8 cellular contexts compared by ENCODE assay signal in the genomic region with DNA sequence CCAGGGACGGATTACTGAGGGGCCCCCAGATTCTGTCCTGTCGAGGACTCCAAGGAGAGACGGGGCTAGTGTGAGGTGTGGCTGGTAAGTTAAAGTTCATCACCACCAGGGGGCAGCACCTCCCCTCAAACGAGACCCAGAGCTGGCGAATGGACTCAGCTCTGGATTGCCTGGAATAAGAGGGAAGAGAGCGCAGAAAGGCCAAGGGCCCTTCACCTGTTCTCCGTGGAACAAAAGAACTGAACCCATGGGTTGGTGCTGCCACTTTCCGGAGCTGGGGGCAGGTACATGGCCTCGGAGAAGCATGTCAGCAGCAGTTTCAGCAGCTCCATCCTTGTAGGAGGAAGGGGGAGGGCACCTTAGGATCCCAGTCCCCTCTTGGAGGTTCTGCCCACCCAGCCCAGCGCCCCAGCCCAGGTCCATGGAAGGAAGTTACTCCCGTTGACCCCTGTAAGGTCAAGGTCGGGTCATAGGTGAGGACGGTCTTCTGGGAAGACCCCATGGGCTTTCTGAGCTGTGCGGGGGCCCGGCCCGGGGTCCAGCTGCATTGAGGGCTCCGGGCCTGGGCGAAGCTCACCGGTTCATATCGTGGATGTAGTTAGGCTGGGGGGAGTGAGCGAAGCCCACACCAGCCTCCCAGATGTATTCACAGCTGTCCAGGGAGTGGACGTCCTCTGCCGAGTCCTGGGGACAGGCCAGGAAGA. TPM values are rescaled to one million over a fixed set of nuclear protein-coding genes. Genes with fewer than 3 reads are reported as not detected.
A peak's percentile ranks its signal among the peaks of the same experiment; 100 is the strongest.
DNase-seq lines count a peak whose midpoint lies in the region; ATAC-seq, FAIRE-seq and TF ChIP-seq lines count a peak whose summit lies in the region.

No MANE protein-coding gene starts in this region.

- no peak overlapping the region for H3K4me2 ChIP-seq in A549

- DNase-seq in A549 (ENCODE audit: low read depth in 1 of 2, low spot score in 1 of 2) (peak; percentile 91 to 96), NCI-H2196 treated with DMSO at 0.1 percent for 48 hours (lab: John Stamatoyannopoulos, UW; ENCODE audit: unreplicated experiment) (peak; percentile 76), T47D (ENCODE audit: low read depth in 1 of 2, low spot score in 1 of 2) (peak; percentile 94 to 96), iris pigment epithelial cell (ENCODE audit: low read depth) (peak; percentile 77)
- DNase-seq in stimulated activated CD4-positive, alpha-beta T cell treated with anti-CD3 and anti-CD28 coated beads, Interleukin-15, amount 100 ng/mL, for 1 hour (ENCODE audit: low read depth in 1 of 2, low spot score in 1 of 2) = peak; percentile 69 to 70

- ATAC-seq in A549 (peak; percentile 58 to 80), GM21447 (IDR thresholded peaks at IDR 0.05; ENCODE audit: unreplicated experiment) (peak; percentile 48), HG03571 (IDR thresholded peaks at IDR 0.05; ENCODE audit: unreplicated experiment) (no peak)

- peak; percentile 95 for TF ChIP-seq CTCF in A549 (IDR thresholded peaks at IDR 0.05)
- TF ChIP-seq CTCF in WI38 (IDR thresholded peaks at IDR 0.05; ENCODE audit: low read depth, low read length) = peak; percentile 37; the same call in 1 of the 2 replicates

- TF ChIP-seq EP300 in A549 (IDR thresholded peaks at IDR 0.05) = no peak

- in situ Hi-C loops in T47D (cut with HindIII; ENCODE audit: low pct_unique_long_range_greater_than_20kb, low sequenced_read_pairs) = no loop called here

- H3K4me3 ChIP-seq in A549 (no peak overlapping the region), WI38 (ENCODE audit: low read depth, low read length) (no peak overlapping the region)

- WGBS in A549 (ENCODE audit: missing lambda C conversion rate) = 45% methylated on average over 22 of the region's 23 CpGs

- POLR2A ChIA-PET in A549 (lab: Yijun Ruan, JAX) = interaction anchor here (0.5 to 2.2 kb wide), 12 partner anchors 11 to 240 kb away, joined by 3 to 30 read pairs (median 4); partner anchors contain the start of genes CDR2L, FDXR, HID1 and MRPL58

- TF ChIP-seq POLR2A in A549 (IDR thresholded peaks at IDR 0.05; ENCODE audit: low read length) = no peak

- H3K4me1 ChIP-seq in A549 = peaks cover 12% of the 10 kb centered on the region

- TF ChIP-seq RAD21 in A549 (conservative IDR thresholded peaks at IDR 0.05 in 1 of 2, IDR thresholded peaks at IDR 0.05 in 1 of 2) = peak; percentile 97 to 98

- no peaks in the 10 kb centered on the region for H3K9me3 ChIP-seq in A549

- H3K27ac ChIP-seq in A549 = 0 out of 6 replicates have a peak overlapping the region, but pooled peaks of 1 of the 2 experiments have one; percentile 9

- CTCF ChIA-PET in A549 (lab: Yijun Ruan, JAX) = interaction anchor here (0.5 to 42.3 kb wide), 59 partner anchors 13 to 310 kb away, joined by 3 to 1448 read pairs (median 5); partner anchors contain the start of genes ATP5PD, CDR2L, FDXR and GGA3

- no peak for FAIRE-seq in A549 (lab: Jason Lieb, UNC)

TF ChIP-seq in A549, 52 proteins besides CTCF, POLR2A, EP300 and RAD21:
- TF ChIP-seq ZC3H11A (IDR thresholded peaks at IDR 0.05) (no peak), KDM1A (IDR thresholded peaks at IDR 0.05; ENCODE audit: low read depth) (no peak), HOXA7 (CRISPR knock-in tag; IDR thresholded peaks at IDR 0.05) (no peak), SMC3 (IDR thresholded peaks at IDR 0.05) (peak; percentile 93), MAX (IDR thresholded peaks at IDR 0.05) (peak; percentile 31; the same call in 1 of the 2 replicates)

RNA-seq across cellular contexts. Expression of gene HID1, which starts 10.8 kb away (rescaled TPM):
- polyA plus RNA-seq in A549 (2011; rRNA removed) (11.7 and 15.2 TPM in 2 replicates), A549 (2017; fragmentation: RNase III; extraction: RNeasy Plus Mini Kit Qiagen cat#74134 plus additional on column Dnase treatment) (3.7 to 6.2 TPM (median 5.2 TPM) in 3 replicates)
- 5.9 and 7.4 TPM in 2 replicates for polyA plus RNA-seq in A549 (2012; cell fraction: cytosol; rRNA removed)
- 30.4 and 39.1 TPM in 2 replicates for polyA plus RNA-seq in A549 (2012; cell fraction: nucleus; rRNA removed)
- 27.2 and 27.3 TPM in 2 replicates for polyA minus RNA-seq in A549 (2011; rRNA and poly(A)+ RNA removed)

RNA-seq across cellular contexts. Expression of gene CDR2L, which starts 25.6 kb away (rescaled TPM):
- polyA plus RNA-seq in A549 (2011; rRNA removed) = 18.0 and 18.5 TPM in 2 replicates
- 25.6 and 34.4 TPM in 2 replicates for polyA plus RNA-seq in A549 (2012; cell fraction: cytosol; rRNA removed)
- polyA plus RNA-seq in A549 (2012; cell fraction: nucleus; rRNA removed) = 38.5 and 49.0 TPM in 2 replicates
- polyA plus RNA-seq in A549 (2017; fragmentation: RNase III; extraction: RNeasy Plus Mini Kit Qiagen cat#74134 plus additional on column Dnase treatment) = 26.9 to 34.0 TPM (median 30.0 TPM) in 3 replicates
- polyA minus RNA-seq in A549 (2011; rRNA and poly(A)+ RNA removed) = 16.6 and 21.8 TPM in 2 replicates

RNA-seq across cellular contexts. Expression of gene OTOP3, which starts 26.1 kb away (rescaled TPM):
- polyA plus RNA-seq in A549 (2011; rRNA removed) = not detected in 2 replicates
- polyA plus RNA-seq in A549 (2012; cell fraction: cytosol; rRNA removed) = 0.01 TPM in 1 of 2 replicates, not detected in the other
- 0.01 TPM in 1 of 2 replicates, not detected in the other for polyA plus RNA-seq in A549 (2012; cell fraction: nucleus; rRNA removed)
- not detected in 3 replicates for polyA plus RNA-seq in A549 (2017; fragmentation: RNase III; extraction: RNeasy Plus Mini Kit Qiagen cat#74134 plus additional on column Dnase treatment)
- not detected in 2 replicates for polyA minus RNA-seq in A549 (2011; rRNA and poly(A)+ RNA removed)

RNA-seq across cellular contexts. Expression of gene OTOP2, which starts 37.7 kb away (rescaled TPM):
- polyA plus RNA-seq in A549 (2011; rRNA removed) (0.06 and 0.11 TPM in 2 replicates), A549 (2017; fragmentation: RNase III; extraction: RNeasy Plus Mini Kit Qiagen cat#74134 plus additional on column Dnase treatment) (0.08 TPM in 1 of 3 replicates, not detected in the others)
- polyA plus RNA-seq in A549 (2012; cell fraction: cytosol; rRNA removed) = 0.08 and 0.10 TPM in 2 replicates
- polyA plus RNA-seq in A549 (2012; cell fraction: nucleus; rRNA removed) = 0.13 and 0.24 TPM in 2 replicates
- not detected in 2 replicates for polyA minus RNA-seq in A549 (2011; rRNA and poly(A)+ RNA removed)

RNA-seq across cellular contexts. Expression of gene USH1G, which starts 38.8 kb away (rescaled TPM):
- polyA plus RNA-seq in A549 (2011; rRNA removed) (0.05 and 0.12 TPM in 2 replicates), A549 (2017; fragmentation: RNase III; extraction: RNeasy Plus Mini Kit Qiagen cat#74134 plus additional on column Dnase treatment) (0.04 to 0.09 TPM (median 0.07 TPM) in 3 replicates)
- polyA plus RNA-seq in A549 (2012; cell fraction: cytosol; rRNA removed) = 0.06 and 0.11 TPM in 2 replicates
- 0.06 and 0.13 TPM in 2 replicates for polyA plus RNA-seq in A549 (2012; cell fraction: nucleus; rRNA removed)
- polyA minus RNA-seq in A549 (2011; rRNA and poly(A)+ RNA removed) = 0.15 and 0.21 TPM in 2 replicates
